ENCODE assay signal across 1 cellular context in the genomic region with DNA sequence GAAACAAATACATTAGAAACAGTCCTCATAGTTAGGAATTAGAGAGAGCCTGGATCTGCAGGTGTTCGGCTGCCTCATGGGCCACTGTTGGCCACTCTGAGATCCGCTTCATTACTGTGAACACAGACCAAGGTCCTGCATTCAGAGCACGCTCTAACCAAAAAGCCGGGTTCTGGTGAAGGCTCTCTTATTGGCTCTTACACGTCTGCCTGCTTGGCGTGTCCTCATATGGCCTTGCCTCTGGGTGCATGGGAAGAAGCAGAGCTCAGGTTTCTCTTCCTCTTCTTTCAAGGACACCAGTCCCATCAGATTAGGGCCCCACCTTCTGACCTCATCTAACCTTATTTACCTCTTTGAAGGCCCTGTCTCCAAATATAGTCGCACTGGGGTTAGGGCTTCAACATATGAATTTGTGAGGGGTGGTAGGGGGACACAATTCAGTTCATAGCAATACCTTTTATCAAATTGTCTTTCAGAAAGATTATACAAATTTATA.
TF ChIP-seq lines count a peak whose summit lies in the region.

No MANE protein-coding gene starts in this region.

TF ChIP-seq in GM23338, 12 proteins besides CTCF, POLR2A, EP300 and RAD21:
- no peak for TF ChIP-seq ZNF462 (CRISPR knock-in tag; IDR thresholded peaks at IDR 0.05)
- no peak for TF ChIP-seq POLR2AphosphoS5 (IDR thresholded peaks at IDR 0.05; ENCODE audit: low read depth)
- TF ChIP-seq CREB1 (CRISPR knock-in tag; IDR thresholded peaks at IDR 0.05; ENCODE audit: low read depth) = no peak
- no peak for TF ChIP-seq JUNB (IDR thresholded peaks at IDR 0.05; ENCODE audit: unreplicated experiment)
- TF ChIP-seq, protein P1, sequence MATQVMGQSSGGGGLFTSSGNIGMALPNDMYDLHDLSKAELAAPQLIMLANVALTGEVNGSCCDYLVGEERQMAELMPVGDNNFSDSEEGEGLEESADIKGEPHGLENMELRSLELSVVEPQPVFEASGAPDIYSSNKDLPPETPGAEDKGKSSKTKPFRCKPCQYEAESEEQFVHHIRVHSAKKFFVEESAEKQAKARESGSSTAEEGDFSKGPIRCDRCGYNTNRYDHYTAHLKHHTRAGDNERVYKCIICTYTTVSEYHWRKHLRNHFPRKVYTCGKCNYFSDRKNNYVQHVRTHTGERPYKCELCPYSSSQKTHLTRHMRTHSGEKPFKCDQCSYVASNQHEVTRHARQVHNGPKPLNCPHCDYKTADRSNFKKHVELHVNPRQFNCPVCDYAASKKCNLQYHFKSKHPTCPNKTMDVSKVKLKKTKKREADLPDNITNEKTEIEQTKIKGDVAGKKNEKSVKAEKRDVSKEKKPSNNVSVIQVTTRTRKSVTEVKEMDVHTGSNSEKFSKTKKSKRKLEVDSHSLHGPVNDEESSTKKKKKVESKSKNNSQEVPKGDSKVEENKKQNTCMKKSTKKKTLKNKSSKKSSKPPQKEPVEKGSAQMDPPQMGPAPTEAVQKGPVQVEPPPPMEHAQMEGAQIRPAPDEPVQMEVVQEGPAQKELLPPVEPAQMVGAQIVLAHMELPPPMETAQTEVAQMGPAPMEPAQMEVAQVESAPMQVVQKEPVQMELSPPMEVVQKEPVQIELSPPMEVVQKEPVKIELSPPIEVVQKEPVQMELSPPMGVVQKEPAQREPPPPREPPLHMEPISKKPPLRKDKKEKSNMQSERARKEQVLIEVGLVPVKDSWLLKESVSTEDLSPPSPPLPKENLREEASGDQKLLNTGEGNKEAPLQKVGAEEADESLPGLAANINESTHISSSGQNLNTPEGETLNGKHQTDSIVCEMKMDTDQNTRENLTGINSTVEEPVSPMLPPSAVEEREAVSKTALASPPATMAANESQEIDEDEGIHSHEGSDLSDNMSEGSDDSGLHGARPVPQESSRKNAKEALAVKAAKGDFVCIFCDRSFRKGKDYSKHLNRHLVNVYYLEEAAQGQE (IDR thresholded peaks at IDR 0.05; ENCODE audit: unreplicated experiment) = no peak
- TF ChIP-seq ETS1 (IDR thresholded peaks at IDR 0.05) = no peak
- TF ChIP-seq STAT1 (IDR thresholded peaks at IDR 0.05; ENCODE audit: unreplicated experiment) = no peak
- no peak for TF ChIP-seq NANOG (IDR thresholded peaks at IDR 0.05; ENCODE audit: borderline replicate concordance)
- no peak for TF ChIP-seq EZH2phosphoT487 (IDR thresholded peaks at IDR 0.05; ENCODE audit: unreplicated experiment)
- TF ChIP-seq ZNF114 (CRISPR knock-in tag; IDR thresholded peaks at IDR 0.05) = no peak
- no peak for TF ChIP-seq EZH2 (IDR thresholded peaks at IDR 0.05; ENCODE audit: low read depth, unreplicated experiment)
